Comparison of ENCODE assay signal across 4 cellular contexts in the genomic region with DNA sequence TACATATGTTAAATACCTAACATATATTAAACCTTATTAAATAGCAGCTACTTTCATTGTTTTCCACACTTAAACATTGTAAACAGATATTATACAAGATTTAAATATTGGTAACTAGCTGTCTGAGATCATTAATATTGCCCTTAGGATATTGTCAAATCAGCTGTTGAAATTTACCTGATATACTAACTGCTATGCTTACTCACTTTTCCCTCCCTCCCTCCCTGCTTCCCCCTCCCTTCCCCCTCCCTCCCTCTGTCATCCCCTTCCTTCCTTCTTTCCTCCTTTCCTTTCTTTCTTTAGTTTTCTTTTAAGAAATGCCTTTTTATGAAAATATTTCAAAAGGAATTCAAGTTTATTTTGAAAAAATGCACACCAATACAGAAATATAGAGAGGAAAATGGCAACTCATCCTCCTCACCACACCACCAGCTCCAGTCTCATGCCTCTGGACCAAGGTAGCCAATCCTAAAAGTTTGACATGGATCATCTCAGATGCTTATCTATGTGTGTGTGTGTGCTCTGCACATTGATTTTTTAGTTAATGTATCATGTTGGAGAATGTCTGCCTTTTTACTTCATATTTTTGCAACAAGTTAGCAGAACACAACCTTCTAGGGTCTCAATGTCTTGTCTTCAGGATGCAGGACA. TPM values are rescaled to one million over a fixed set of nuclear protein-coding genes. Genes with fewer than 3 reads are reported as not detected.
"Had no signal": no experiment of that assay in that cellular context is flagged by ENCODE, and none has a peak within 500 bp of the region (broad histone marks: within the 10 kb centered on the region; RNA-seq: fewer than 3 reads in every experiment).

No MANE protein-coding gene starts in this region.

RNA-seq across cellular contexts. Expression of gene CTAGE6, which starts 41.8 kb away (rescaled TPM):
- total RNA-seq: GM23338, H1, H9, HT-29 had no signal
- polyA plus RNA-seq: GM23338, H1 had no signal
